ENCODE assay signal across 25 cellular contexts in genomic region chr3:13148126-13148525, GRCh38.
DNase-seq lines count a peak whose midpoint lies in the region; ATAC-seq and TF ChIP-seq lines count a peak whose summit lies in the region.
"Had no signal": no experiment of that assay in that cellular context is flagged by ENCODE, and none has a peak within 500 bp of the region (broad histone marks: within the 10 kb centered on the region; RNA-seq: fewer than 3 reads in every experiment).

No MANE protein-coding gene starts in this region.

- H3K27ac Mint-ChIP-seq in activated naive CD8-positive, alpha-beta T cell: peak overlapping the region; percentile 22
- no peak overlapping the region for H3K27ac Mint-ChIP-seq in activated naive CD8-positive, alpha-beta T cell treated with anti-CD3 and anti-CD28 coated beads, Interleukin-2, amount 50 U/mL, for 24 hours
- no peak overlapping the region for H3K27ac Mint-ChIP-seq in WTC11
- H3K27ac Mint-ChIP-seq: CD8-positive, alpha-beta T cell had no signal

- H3K27me3 ChIP-seq in suprapubic skin: no peaks in the 10 kb centered on the region
- H3K27me3 ChIP-seq: SJCRH30 had no signal

- H3K9me3 ChIP-seq in suprapubic skin: no peaks in the 10 kb centered on the region
- H3K9me3 ChIP-seq: A549, SJCRH30 had no signal

- no peak overlapping the region for H3K4me3 ChIP-seq in suprapubic skin
- H3K4me3 ChIP-seq: A549, GM12878, PC-9, SJCRH30 had no signal

- no peak overlapping the region for H3K4me3 Mint-ChIP-seq in activated naive CD8-positive, alpha-beta T cell
- no peak overlapping the region for H3K4me3 Mint-ChIP-seq in activated naive CD8-positive, alpha-beta T cell treated with anti-CD3 and anti-CD28 coated beads, Interleukin-2, amount 50 U/mL, for 24 hours
- H3K4me3 Mint-ChIP-seq in WTC11: no peak overlapping the region
- H3K4me3 Mint-ChIP-seq: CD8-positive, alpha-beta T cell had no signal

- TF ChIP-seq EP300 in suprapubic skin (IDR thresholded peaks at IDR 0.05): no peak

- no peaks in the 10 kb centered on the region for H3K9me3 Mint-ChIP-seq in activated naive CD8-positive, alpha-beta T cell (ENCODE audit: low read depth)
- no peaks in the 10 kb centered on the region for H3K9me3 Mint-ChIP-seq in activated naive CD8-positive, alpha-beta T cell treated with anti-CD3 and anti-CD28 coated beads, Interleukin-2, amount 50 U/mL, for 24 hours
- peaks cover 10% of the 10 kb centered on the region; the same call in 1 of the 2 replicates for H3K9me3 Mint-ChIP-seq in WTC11
- H3K9me3 Mint-ChIP-seq: CD8-positive, alpha-beta T cell had no signal

- peaks cover 6% of the 10 kb centered on the region for H3K4me1 Mint-ChIP-seq in activated naive CD8-positive, alpha-beta T cell (ENCODE audit: low read depth)
- peaks cover 5% of the 10 kb centered on the region for H3K4me1 Mint-ChIP-seq in activated naive CD8-positive, alpha-beta T cell treated with anti-CD3 and anti-CD28 coated beads, Interleukin-2, amount 50 U/mL, for 24 hours
- H3K4me1 Mint-ChIP-seq in WTC11: peaks cover 3% of the 10 kb centered on the region; the same call in 1 of the 2 replicates

- H3K4me1 ChIP-seq in suprapubic skin: no peaks in the 10 kb centered on the region
- H3K4me1 ChIP-seq: A549, SJCRH30 had no signal

- H3K27ac ChIP-seq in suprapubic skin: no peak overlapping the region
- H3K27ac ChIP-seq: A549, C4-2B, KMS-11, PC-9, SJCRH30 had no signal

- no peaks in the 10 kb centered on the region for H3K36me3 ChIP-seq in suprapubic skin
- H3K36me3 ChIP-seq: SJCRH30 had no signal

- WGBS in suprapubic skin: 71% methylated on average over 8 of the region's 8 CpGs

- POLR2A ChIA-PET in WTC11 (lab: Charles Lee): no interaction called here

- TF ChIP-seq POLR2A in suprapubic skin (IDR thresholded peaks at IDR 0.05): no peak

- H3K36me3 Mint-ChIP-seq in activated naive CD8-positive, alpha-beta T cell: peaks cover 2% of the 10 kb centered on the region
- no peaks in the 10 kb centered on the region for H3K36me3 Mint-ChIP-seq in activated naive CD8-positive, alpha-beta T cell treated with anti-CD3 and anti-CD28 coated beads, Interleukin-2, amount 50 U/mL, for 24 hours (ENCODE audit: low read depth)
- H3K36me3 Mint-ChIP-seq in WTC11: 0 out of 2 replicates have a peak, but pooled peaks cover 2% of the 10 kb centered on the region
- H3K36me3 Mint-ChIP-seq: CD8-positive, alpha-beta T cell had no signal

- TF ChIP-seq CTCF in WTC11 (IDR thresholded peaks at IDR 0.05) (no peak), suprapubic skin (IDR thresholded peaks at IDR 0.05) (no peak)

- ATAC-seq in activated naive CD8-positive, alpha-beta T cell treated with anti-CD3 and anti-CD28 coated beads, Interleukin-2, amount 50 U/mL, for 24 hours: no peak
- ATAC-seq in WTC11: no peak
- ATAC-seq: A549; CD8-positive, alpha-beta T cell; GM12878; HCT116; Right ventricle myocardium inferior had no signal

- CTCF ChIA-PET in WTC11 (lab: Charles Lee): interaction anchor here (1.8 kb wide), 1 partner anchor 56 kb away, joined by 7 read pairs; no protein-coding TSS in a partner anchor

- no peak for DNase-seq in activated naive CD8-positive, alpha-beta T cell treated with anti-CD3 and anti-CD28 coated beads, Interleukin-2, amount 50 U/mL, for 24 hours
- DNase-seq in WTC11 (ENCODE audit: low spot score) (peak; percentile 3), mesenteric fat pad (ENCODE audit: low spot score) (peak; percentile 28), suprapubic skin (ENCODE audit: low spot score in 2 of 2) (peak; percentile 15 to 69), AG20443 (ENCODE audit: low spot score) (no peak), dedifferentiated amniotic fluid mesenchymal stem cell (ENCODE audit: extremely low spot score) (no peak)
- DNase-seq: CD8-positive, alpha-beta T cell; DMS 273 treated with DMSO at 0.1 percent for 48 hours; DMS79; EL; GDM1; IMR-90; MM.1S; NCI-H1694; NCI-H2029 treated with DMSO at 0.1 percent for 48 hours; NCI-H526 treated with DMSO at 0.1 percent for 48 hours; PC-9; SJCRH30 had no signal

- no peaks in the 10 kb centered on the region for H3K27me3 Mint-ChIP-seq in activated naive CD8-positive, alpha-beta T cell
- H3K27me3 Mint-ChIP-seq in activated naive CD8-positive, alpha-beta T cell treated with anti-CD3 and anti-CD28 coated beads, Interleukin-2, amount 50 U/mL, for 24 hours: no peaks in the 10 kb centered on the region
- H3K27me3 Mint-ChIP-seq in WTC11 (ENCODE audit: low read depth): no peaks in the 10 kb centered on the region

TF ChIP-seq in WTC11, 78 proteins besides CTCF, POLR2A, EP300 and RAD21:
- TF ChIP-seq NR3C1 (CRISPR knock-in tag; conservative IDR thresholded peaks at IDR 0.05; ENCODE audit: low read depth) (no peak), ZNF396 (CRISPR knock-in tag; IDR thresholded peaks at IDR 0.05; ENCODE audit: borderline replicate concordance) (no peak), ZNF317 (CRISPR knock-in tag; IDR thresholded peaks at IDR 0.05; ENCODE audit: borderline replicate concordance, low read depth) (no peak), E2F1 (CRISPR knock-in tag; IDR thresholded peaks at IDR 0.05) (no peak), MYBL2 (CRISPR knock-in tag; IDR thresholded peaks at IDR 0.05) (no peak), NFATC4 (CRISPR knock-in tag; IDR thresholded peaks at IDR 0.05) (no peak), MAX (CRISPR knock-in tag; IDR thresholded peaks at IDR 0.05) (no peak), CREB1 (CRISPR knock-in tag; IDR thresholded peaks at IDR 0.05) (no peak), FOXK1 (CRISPR knock-in tag; IDR thresholded peaks at IDR 0.05) (no peak), RORB (CRISPR knock-in tag; IDR thresholded peaks at IDR 0.05) (no peak), JUN (CRISPR knock-in tag; IDR thresholded peaks at IDR 0.05) (no peak), FOXJ3 (CRISPR knock-in tag; IDR thresholded peaks at IDR 0.05; ENCODE audit: borderline replicate concordance) (no peak), ZNF671 (CRISPR knock-in tag; IDR thresholded peaks at IDR 0.05) (no peak), HMGA2 (CRISPR knock-in tag; IDR thresholded peaks at IDR 0.05) (no peak), ZNF232 (CRISPR knock-in tag; IDR thresholded peaks at IDR 0.05) (no peak), TEAD4 (CRISPR knock-in tag; IDR thresholded peaks at IDR 0.05) (no peak), FOXP1 (CRISPR knock-in tag; IDR thresholded peaks at IDR 0.05; ENCODE audit: borderline replicate concordance) (no peak), SMAD4 (CRISPR knock-in tag; IDR thresholded peaks at IDR 0.05) (no peak)
- TF ChIP-seq, protein P1, sequence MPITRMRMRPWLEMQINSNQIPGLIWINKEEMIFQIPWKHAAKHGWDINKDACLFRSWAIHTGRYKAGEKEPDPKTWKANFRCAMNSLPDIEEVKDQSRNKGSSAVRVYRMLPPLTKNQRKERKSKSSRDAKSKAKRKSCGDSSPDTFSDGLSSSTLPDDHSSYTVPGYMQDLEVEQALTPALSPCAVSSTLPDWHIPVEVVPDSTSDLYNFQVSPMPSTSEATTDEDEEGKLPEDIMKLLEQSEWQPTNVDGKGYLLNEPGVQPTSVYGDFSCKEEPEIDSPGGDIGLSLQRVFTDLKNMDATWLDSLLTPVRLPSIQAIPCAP (CRISPR knock-in tag; IDR thresholded peaks at IDR 0.05): no peak
- TF ChIP-seq, protein P2, sequence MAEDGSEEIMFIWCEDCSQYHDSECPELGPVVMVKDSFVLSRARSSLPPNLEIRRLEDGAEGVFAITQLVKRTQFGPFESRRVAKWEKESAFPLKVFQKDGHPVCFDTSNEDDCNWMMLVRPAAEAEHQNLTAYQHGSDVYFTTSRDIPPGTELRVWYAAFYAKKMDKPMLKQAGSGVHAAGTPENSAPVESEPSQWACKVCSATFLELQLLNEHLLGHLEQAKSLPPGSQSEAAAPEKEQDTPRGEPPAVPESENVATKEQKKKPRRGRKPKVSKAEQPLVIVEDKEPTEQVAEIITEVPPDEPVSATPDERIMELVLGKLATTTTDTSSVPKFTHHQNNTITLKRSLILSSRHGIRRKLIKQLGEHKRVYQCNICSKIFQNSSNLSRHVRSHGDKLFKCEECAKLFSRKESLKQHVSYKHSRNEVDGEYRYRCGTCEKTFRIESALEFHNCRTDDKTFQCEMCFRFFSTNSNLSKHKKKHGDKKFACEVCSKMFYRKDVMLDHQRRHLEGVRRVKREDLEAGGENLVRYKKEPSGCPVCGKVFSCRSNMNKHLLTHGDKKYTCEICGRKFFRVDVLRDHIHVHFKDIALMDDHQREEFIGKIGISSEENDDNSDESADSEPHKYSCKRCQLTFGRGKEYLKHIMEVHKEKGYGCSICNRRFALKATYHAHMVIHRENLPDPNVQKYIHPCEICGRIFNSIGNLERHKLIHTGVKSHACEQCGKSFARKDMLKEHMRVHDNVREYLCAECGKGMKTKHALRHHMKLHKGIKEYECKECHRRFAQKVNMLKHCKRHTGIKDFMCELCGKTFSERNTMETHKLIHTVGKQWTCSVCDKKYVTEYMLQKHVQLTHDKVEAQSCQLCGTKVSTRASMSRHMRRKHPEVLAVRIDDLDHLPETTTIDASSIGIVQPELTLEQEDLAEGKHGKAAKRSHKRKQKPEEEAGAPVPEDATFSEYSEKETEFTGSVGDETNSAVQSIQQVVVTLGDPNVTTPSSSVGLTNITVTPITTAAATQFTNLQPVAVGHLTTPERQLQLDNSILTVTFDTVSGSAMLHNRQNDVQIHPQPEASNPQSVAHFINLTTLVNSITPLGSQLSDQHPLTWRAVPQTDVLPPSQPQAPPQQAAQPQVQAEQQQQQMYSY (CRISPR knock-in tag; IDR thresholded peaks at IDR 0.05): no peak
TF ChIP-seq in WTC11: peak in this region for 0.

Comparison
In these comparisons a context has a peak if more than half of its experiments do, and no peak if none do; other contexts are left out.
1. DNase-seq: peak in WTC11 (single experiment), mesenteric fat pad (single experiment) and suprapubic skin (2 of 2); none in activated naive CD8-positive, alpha-beta T cell treated with anti-CD3 and anti-CD28 coated beads, Interleukin-2, amount 50 U/mL, for 24 hours (single experiment), AG20443 (single experiment) and dedifferentiated amniotic fluid mesenchymal stem cell (single experiment).